1 cellular context compared by ENCODE assay signal in the genomic region with DNA sequence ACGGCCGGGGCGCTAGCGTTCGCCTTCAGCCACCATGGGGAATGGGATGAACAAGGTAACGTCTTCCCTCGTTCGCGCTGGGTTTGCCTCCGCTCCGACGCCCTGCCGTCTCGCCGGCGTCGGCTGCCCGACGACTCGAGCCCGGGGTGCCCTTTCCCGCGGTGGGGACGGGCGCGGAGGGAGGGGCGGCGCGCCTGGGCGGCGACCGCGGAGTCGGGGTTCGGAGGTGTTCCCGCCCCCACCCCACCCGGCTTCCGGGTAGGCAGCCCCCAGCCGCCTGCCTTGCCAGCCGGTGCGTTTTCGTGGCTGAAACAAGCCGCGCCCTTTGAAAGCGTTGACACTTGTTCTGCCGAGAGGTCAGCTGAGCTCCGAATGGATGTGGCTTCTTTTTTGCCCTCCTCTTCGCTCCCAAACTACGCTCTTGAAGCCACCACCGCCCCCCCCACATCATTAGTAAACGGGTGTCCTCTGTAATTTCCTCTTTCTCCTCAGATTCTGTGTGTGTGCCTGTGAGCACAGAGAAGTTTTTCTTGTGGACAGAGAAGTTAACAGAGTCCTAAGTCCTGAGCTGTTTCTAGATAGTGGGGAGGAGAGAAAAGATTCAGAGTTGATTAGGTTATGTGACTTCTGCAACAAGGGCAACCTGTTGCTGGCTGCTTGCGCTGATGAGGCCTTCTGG.
TF ChIP-seq lines count a peak whose summit lies in the region.

No MANE protein-coding gene starts in this region.

TF ChIP-seq in GM12878, 131 proteins besides CTCF, POLR2A, EP300 and RAD21 (continued from another document and continues in another):
- TF ChIP-seq, protein P1, sequence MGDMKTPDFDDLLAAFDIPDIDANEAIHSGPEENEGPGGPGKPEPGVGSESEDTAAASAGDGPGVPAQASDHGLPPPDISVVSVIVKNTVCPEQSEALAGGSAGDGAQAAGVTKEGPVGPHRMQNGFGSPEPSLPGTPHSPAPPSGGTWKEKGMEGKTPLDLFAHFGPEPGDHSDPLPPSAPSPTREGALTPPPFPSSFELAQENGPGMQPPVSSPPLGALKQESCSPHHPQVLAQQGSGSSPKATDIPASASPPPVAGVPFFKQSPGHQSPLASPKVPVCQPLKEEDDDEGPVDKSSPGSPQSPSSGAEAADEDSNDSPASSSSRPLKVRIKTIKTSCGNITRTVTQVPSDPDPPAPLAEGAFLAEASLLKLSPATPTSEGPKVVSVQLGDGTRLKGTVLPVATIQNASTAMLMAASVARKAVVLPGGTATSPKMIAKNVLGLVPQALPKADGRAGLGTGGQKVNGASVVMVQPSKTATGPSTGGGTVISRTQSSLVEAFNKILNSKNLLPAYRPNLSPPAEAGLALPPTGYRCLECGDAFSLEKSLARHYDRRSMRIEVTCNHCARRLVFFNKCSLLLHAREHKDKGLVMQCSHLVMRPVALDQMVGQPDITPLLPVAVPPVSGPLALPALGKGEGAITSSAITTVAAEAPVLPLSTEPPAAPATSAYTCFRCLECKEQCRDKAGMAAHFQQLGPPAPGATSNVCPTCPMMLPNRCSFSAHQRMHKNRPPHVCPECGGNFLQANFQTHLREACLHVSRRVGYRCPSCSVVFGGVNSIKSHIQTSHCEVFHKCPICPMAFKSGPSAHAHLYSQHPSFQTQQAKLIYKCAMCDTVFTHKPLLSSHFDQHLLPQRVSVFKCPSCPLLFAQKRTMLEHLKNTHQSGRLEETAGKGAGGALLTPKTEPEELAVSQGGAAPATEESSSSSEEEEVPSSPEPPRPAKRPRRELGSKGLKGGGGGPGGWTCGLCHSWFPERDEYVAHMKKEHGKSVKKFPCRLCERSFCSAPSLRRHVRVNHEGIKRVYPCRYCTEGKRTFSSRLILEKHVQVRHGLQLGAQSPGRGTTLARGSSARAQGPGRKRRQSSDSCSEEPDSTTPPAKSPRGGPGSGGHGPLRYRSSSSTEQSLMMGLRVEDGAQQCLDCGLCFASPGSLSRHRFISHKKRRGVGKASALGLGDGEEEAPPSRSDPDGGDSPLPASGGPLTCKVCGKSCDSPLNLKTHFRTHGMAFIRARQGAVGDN (IDR thresholded peaks at IDR 0.05): no peak
- TF ChIP-seq ZBED1 (IDR thresholded peaks at IDR 0.05; ENCODE audit: borderline replicate concordance) (peak; percentile 31), GATAD2B (conservative IDR thresholded peaks at IDR 0.05; ENCODE audit: low read depth) (no peak), NRF1 (conservative IDR thresholded peaks at IDR 0.05; ENCODE audit: low read depth, low read length) (no peak), YBX1 (IDR thresholded peaks at IDR 0.05) (no peak), ASH2L (IDR thresholded peaks at IDR 0.05; ENCODE audit: borderline replicate concordance, low read depth) (no peak; the same call in 1 of the 2 replicates), RBBP5 (conservative IDR thresholded peaks at IDR 0.05) (peak; percentile 78; the same call in 1 of the 2 replicates), MYC (IDR thresholded peaks at IDR 0.05; ENCODE audit: insufficient read depth, insufficient read length, insufficient replicate concordance, low read length, severe bottlenecking) (no peak), RCOR1 (conservative IDR thresholded peaks at IDR 0.05; ENCODE audit: low read depth, low read length) (peak; percentile 88; the same call in 1 of the 2 replicates), ZNF384 (IDR thresholded peaks at IDR 0.05; ENCODE audit: borderline replicate concordance, low read depth, low read length) (0 out of 2 replicates have a peak, but pooled peaks have one; percentile 30), SUPT20H (IDR thresholded peaks at IDR 0.05; ENCODE audit: borderline replicate concordance, control insufficient read depth, low read depth, low read length) (no peak), EGR1 (IDR thresholded peaks at IDR 0.05; ENCODE audit: borderline replicate concordance in 1 of 2, low read depth in 2 of 2, low read length in 2 of 2) (no peak), MEF2A (IDR thresholded peaks at IDR 0.05; ENCODE audit: insufficient read depth, low read depth, low read length) (peak; percentile 66; the same call in 1 of the 2 replicates), TCF7 (IDR thresholded peaks at IDR 0.05; ENCODE audit: borderline replicate concordance) (no peak), ZSCAN29 (IDR thresholded peaks at IDR 0.05) (no peak), IKZF2 (IDR thresholded peaks at IDR 0.05) (no peak), BRCA1 (IDR thresholded peaks at IDR 0.05; ENCODE audit: low read depth, low read length) (no peak), FOS (IDR thresholded peaks at IDR 0.05; ENCODE audit: borderline replicate concordance, extremely low read depth, insufficient read length) (no peak), CBX3 (IDR thresholded peaks at IDR 0.05; ENCODE audit: borderline replicate concordance, low read depth) (no peak), SIX5 (IDR thresholded peaks at IDR 0.05; ENCODE audit: low read depth, low read length, severe bottlenecking) (peak; percentile 4), PBX3 (IDR thresholded peaks at IDR 0.05; ENCODE audit: insufficient replicate concordance, low read depth, low read length) (no peak), TARDBP (IDR thresholded peaks at IDR 0.05; ENCODE audit: borderline replicate concordance) (no peak), DPF2 (IDR thresholded peaks at IDR 0.05) (no peak), SIN3A (IDR thresholded peaks at IDR 0.05; ENCODE audit: low read depth, low read length) (peak; percentile 93), JUND (IDR thresholded peaks at IDR 0.05; ENCODE audit: low read depth, low read length) (no peak), ZNF207 (IDR thresholded peaks at IDR 0.05; ENCODE audit: borderline replicate concordance) (peak; percentile 60; the same call in 1 of the 2 replicates), NR2C2 (IDR thresholded peaks at IDR 0.05; ENCODE audit: borderline replicate concordance, control insufficient read depth, insufficient read length, low read depth) (no peak), BACH1 (IDR thresholded peaks at IDR 0.05; ENCODE audit: borderline replicate concordance) (no peak), TCF12 (IDR thresholded peaks at IDR 0.05; ENCODE audit: low read depth, low read length) (peak; percentile 86), SREBF1 (IDR thresholded peaks at IDR 0.05; ENCODE audit: low read length) (0 out of 2 replicates have a peak, but pooled peaks have one; percentile 3), NR2F1 (conservative IDR thresholded peaks at IDR 0.05) (no peak), SMAD5 (IDR thresholded peaks at IDR 0.05; ENCODE audit: low read depth) (peak; percentile 71; the same call in 1 of the 2 replicates), BCLAF1 (IDR thresholded peaks at IDR 0.05) (no peak), CBX5 (IDR thresholded peaks at IDR 0.05; ENCODE audit: low read depth) (no peak), IRF4 (IDR thresholded peaks at IDR 0.05; ENCODE audit: low read depth, low read length) (no peak)
- TF ChIP-seq, protein P2, sequence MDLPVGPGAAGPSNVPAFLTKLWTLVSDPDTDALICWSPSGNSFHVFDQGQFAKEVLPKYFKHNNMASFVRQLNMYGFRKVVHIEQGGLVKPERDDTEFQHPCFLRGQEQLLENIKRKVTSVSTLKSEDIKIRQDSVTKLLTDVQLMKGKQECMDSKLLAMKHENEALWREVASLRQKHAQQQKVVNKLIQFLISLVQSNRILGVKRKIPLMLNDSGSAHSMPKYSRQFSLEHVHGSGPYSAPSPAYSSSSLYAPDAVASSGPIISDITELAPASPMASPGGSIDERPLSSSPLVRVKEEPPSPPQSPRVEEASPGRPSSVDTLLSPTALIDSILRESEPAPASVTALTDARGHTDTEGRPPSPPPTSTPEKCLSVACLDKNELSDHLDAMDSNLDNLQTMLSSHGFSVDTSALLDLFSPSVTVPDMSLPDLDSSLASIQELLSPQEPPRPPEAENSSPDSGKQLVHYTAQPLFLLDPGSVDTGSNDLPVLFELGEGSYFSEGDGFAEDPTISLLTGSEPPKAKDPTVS (IDR thresholded peaks at IDR 0.05; ENCODE audit: low read depth, low read length): no peak
- TF ChIP-seq, protein P3, sequence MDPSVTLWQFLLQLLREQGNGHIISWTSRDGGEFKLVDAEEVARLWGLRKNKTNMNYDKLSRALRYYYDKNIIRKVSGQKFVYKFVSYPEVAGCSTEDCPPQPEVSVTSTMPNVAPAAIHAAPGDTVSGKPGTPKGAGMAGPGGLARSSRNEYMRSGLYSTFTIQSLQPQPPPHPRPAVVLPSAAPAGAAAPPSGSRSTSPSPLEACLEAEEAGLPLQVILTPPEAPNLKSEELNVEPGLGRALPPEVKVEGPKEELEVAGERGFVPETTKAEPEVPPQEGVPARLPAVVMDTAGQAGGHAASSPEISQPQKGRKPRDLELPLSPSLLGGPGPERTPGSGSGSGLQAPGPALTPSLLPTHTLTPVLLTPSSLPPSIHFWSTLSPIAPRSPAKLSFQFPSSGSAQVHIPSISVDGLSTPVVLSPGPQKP (IDR thresholded peaks at IDR 0.05; ENCODE audit: low read depth, low read length): no peak; the same call in 1 of the 2 replicates
- TF ChIP-seq, protein P4, sequence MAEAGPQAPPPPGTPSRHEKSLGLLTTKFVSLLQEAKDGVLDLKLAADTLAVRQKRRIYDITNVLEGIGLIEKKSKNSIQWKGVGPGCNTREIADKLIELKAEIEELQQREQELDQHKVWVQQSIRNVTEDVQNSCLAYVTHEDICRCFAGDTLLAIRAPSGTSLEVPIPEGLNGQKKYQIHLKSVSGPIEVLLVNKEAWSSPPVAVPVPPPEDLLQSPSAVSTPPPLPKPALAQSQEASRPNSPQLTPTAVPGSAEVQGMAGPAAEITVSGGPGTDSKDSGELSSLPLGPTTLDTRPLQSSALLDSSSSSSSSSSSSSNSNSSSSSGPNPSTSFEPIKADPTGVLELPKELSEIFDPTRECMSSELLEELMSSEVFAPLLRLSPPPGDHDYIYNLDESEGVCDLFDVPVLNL (IDR thresholded peaks at IDR 0.05; ENCODE audit: low read depth, low read length): peak; percentile 65
- TF ChIP-seq, protein P5, sequence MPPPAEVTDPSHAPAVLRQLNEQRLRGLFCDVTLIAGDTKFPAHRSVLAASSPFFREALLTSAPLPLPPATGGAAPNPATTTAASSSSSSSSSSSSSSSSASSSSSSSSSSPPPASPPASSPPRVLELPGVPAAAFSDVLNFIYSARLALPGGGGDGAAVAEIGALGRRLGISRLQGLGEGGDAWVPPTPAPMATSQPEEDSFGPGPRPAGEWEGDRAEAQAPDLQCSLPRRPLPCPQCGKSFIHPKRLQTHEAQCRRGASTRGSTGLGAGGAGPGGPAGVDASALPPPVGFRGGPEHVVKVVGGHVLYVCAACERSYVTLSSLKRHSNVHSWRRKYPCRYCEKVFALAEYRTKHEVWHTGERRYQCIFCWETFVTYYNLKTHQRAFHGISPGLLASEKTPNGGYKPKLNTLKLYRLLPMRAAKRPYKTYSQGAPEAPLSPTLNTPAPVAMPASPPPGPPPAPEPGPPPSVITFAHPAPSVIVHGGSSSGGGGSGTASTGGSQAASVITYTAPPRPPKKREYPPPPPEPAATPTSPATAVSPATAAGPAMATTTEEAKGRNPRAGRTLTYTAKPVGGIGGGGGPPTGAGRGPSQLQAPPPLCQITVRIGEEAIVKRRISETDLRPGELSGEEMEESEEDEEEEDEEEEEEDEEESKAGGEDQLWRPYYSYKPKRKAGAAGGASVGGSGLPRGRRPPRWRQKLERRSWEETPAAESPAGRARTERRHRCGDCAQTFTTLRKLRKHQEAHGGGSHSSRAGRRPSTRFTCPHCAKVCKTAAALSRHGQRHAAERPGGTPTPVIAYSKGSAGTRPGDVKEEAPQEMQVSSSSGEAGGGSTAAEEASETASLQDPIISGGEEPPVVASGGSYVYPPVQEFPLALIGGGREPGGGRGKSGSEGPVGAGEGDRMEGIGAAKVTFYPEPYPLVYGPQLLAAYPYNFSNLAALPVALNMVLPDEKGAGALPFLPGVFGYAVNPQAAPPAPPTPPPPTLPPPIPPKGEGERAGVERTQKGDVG (CRISPR knock-in tag; IDR thresholded peaks at IDR 0.05): 0 out of 2 replicates have a peak, but pooled peaks have one; percentile 1
- TF ChIP-seq, protein P6, sequence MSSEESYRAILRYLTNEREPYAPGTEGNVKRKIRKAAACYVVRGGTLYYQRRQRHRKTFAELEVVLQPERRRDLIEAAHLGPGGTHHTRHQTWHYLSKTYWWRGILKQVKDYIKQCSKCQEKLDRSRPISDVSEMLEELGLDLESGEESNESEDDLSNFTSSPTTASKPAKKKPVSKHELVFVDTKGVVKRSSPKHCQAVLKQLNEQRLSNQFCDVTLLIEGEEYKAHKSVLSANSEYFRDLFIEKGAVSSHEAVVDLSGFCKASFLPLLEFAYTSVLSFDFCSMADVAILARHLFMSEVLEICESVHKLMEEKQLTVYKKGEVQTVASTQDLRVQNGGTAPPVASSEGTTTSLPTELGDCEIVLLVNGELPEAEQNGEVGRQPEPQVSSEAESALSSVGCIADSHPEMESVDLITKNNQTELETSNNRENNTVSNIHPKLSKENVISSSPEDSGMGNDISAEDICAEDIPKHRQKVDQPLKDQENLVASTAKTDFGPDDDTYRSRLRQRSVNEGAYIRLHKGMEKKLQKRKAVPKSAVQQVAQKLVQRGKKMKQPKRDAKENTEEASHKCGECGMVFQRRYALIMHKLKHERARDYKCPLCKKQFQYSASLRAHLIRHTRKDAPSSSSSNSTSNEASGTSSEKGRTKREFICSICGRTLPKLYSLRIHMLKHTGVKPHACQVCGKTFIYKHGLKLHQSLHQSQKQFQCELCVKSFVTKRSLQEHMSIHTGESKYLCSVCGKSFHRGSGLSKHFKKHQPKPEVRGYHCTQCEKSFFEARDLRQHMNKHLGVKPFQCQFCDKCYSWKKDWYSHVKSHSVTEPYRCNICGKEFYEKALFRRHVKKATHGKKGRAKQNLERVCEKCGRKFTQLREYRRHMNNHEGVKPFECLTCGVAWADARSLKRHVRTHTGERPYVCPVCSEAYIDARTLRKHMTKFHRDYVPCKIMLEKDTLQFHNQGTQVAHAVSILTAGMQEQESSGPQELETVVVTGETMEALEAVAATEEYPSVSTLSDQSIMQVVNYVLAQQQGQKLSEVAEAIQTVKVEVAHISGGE (CRISPR knock-in tag; IDR thresholded peaks at IDR 0.05): no peak
